In genomic region chr18:48541026-48541746, GRCh38 we compare ENCODE assay signal across 8 cellular contexts. TPM values are rescaled to one million over a fixed set of nuclear protein-coding genes. Genes with fewer than 3 reads are reported as not detected.
DNase-seq lines count a peak whose midpoint lies in the region; ATAC-seq and TF ChIP-seq lines count a peak whose summit lies in the region.

No MANE protein-coding gene starts in this region.

- no peaks in the 10 kb centered on the region for H3K9me3 ChIP-seq in A673 (ENCODE audit: low read depth, low read length, poor library complexity, severe bottlenecking)
- H3K9me3 ChIP-seq in OCI-LY1 (ENCODE audit: low read length) = no peaks in the 10 kb centered on the region

- no peaks in the 10 kb centered on the region for H3K79me2 ChIP-seq in OCI-LY1 (ENCODE audit: insufficient read depth, low read length)

- H3K9ac ChIP-seq in OCI-LY1 (ENCODE audit: low read length) = no peak overlapping the region

- no peaks in the 10 kb centered on the region for H4K20me1 ChIP-seq in OCI-LY1 (ENCODE audit: insufficient read depth, low read length)

- peak overlapping the region; percentile 69 for H3K4me3 Mint-ChIP-seq in activated naive CD8-positive, alpha-beta T cell
- H3K4me3 Mint-ChIP-seq in glutamatergic neuron (ENCODE audit: unreplicated experiment) = peak overlapping the region; percentile 88
- peak overlapping the region; percentile 98 for H3K4me3 Mint-ChIP-seq in neural crest cell

- no peaks in the 10 kb centered on the region for H3K9me3 Mint-ChIP-seq in activated naive CD8-positive, alpha-beta T cell (ENCODE audit: low read depth)
- H3K9me3 Mint-ChIP-seq in glutamatergic neuron (ENCODE audit: unreplicated experiment) (peaks cover 22% of the 10 kb centered on the region), neural crest cell (no peaks in the 10 kb centered on the region)

- H3K4me3 ChIP-seq in A673 (ENCODE audit: low read depth, low read length, poor library complexity, severe bottlenecking) = peak overlapping the region; percentile 81
- peak overlapping the region; percentile 61 for H3K4me3 ChIP-seq in GM12875 (ENCODE audit: low read depth, low read length)
- H3K4me3 ChIP-seq in OCI-LY1 (ENCODE audit: low read depth, low read length, poor library complexity, severe bottlenecking) = peak overlapping the region; percentile 56

- TF ChIP-seq CTCF in A673 (conservative IDR thresholded peaks at IDR 0.05; ENCODE audit: low read depth, low read length) = 0 out of 2 replicates have a peak, but pooled peaks have one; percentile 13
- TF ChIP-seq CTCF in GM12875 (IDR thresholded peaks at IDR 0.05; ENCODE audit: borderline replicate concordance, insufficient read depth, low read depth, low read length) = 0 out of 2 replicates have a peak, but pooled peaks have one; percentile 2
- TF ChIP-seq CTCF in OCI-LY1 (IDR thresholded peaks at IDR 0.05; ENCODE audit: low read length) = no peak
- no peak for TF ChIP-seq CTCF in glutamatergic neuron (IDR thresholded peaks at IDR 0.05; ENCODE audit: partially characterized antibody, unreplicated experiment)
- TF ChIP-seq CTCF in neural crest cell (conservative IDR thresholded peaks at IDR 0.05) = no peak

- peaks cover 15% of the 10 kb centered on the region for H3K4me1 Mint-ChIP-seq in activated naive CD8-positive, alpha-beta T cell (ENCODE audit: low read depth)
- H3K4me1 Mint-ChIP-seq in glutamatergic neuron (ENCODE audit: low read depth, unreplicated experiment) (peaks cover 43% of the 10 kb centered on the region), neural crest cell (peaks cover 42% of the 10 kb centered on the region)

- peaks cover 11% of the 10 kb centered on the region for H3K4me1 ChIP-seq in A673 (ENCODE audit: insufficient read depth, low read length, poor library complexity, severe bottlenecking)
- peaks cover 13% of the 10 kb centered on the region for H3K4me1 ChIP-seq in OCI-LY1 (ENCODE audit: insufficient read depth, low read length, severe bottlenecking)

- peaks cover 8% of the 10 kb centered on the region for H3K27me3 Mint-ChIP-seq in activated naive CD8-positive, alpha-beta T cell
- H3K27me3 Mint-ChIP-seq in glutamatergic neuron (ENCODE audit: unreplicated experiment) (peaks cover 13% of the 10 kb centered on the region), neural crest cell (ENCODE audit: low read depth) (no peaks in the 10 kb centered on the region)

- no peaks in the 10 kb centered on the region for H3K36me3 ChIP-seq in A673 (ENCODE audit: insufficient read depth, low read length, poor library complexity, severe bottlenecking)
- no peaks in the 10 kb centered on the region for H3K36me3 ChIP-seq in OCI-LY1 (ENCODE audit: insufficient read depth, low read length)

- no peak overlapping the region for H2AFZ ChIP-seq in OCI-LY1 (ENCODE audit: low read length)

- H3K27ac Mint-ChIP-seq in activated naive CD8-positive, alpha-beta T cell = no peak overlapping the region
- peak overlapping the region; percentile 95 for H3K27ac Mint-ChIP-seq in glutamatergic neuron (ENCODE audit: unreplicated experiment)
- peak overlapping the region; percentile 19 for H3K27ac Mint-ChIP-seq in neural crest cell (ENCODE audit: unreplicated experiment)

- POLR2A ChIA-PET in A673 (lab: Charles Lee; ENCODE audit: low non-redundant PET) = no interaction called here

- peak; percentile 27 for ATAC-seq in HG03159 (IDR thresholded peaks at IDR 0.05; ENCODE audit: unreplicated experiment)
- ATAC-seq in HG03139 (IDR thresholded peaks at IDR 0.05; ENCODE audit: unreplicated experiment) = no peak

- peak overlapping the region; percentile 22 for H3K27ac ChIP-seq in A673 (ENCODE audit: low read depth, low read length, poor library complexity, severe bottlenecking)
- no peak overlapping the region for H3K27ac ChIP-seq in OCI-LY1 (ENCODE audit: low read depth, low read length, poor library complexity, severe bottlenecking)

- H3K36me3 Mint-ChIP-seq in activated naive CD8-positive, alpha-beta T cell = no peaks in the 10 kb centered on the region
- no peaks in the 10 kb centered on the region for H3K36me3 Mint-ChIP-seq in glutamatergic neuron (ENCODE audit: unreplicated experiment)
- no peaks in the 10 kb centered on the region for H3K36me3 Mint-ChIP-seq in neural crest cell (ENCODE audit: low read depth)

- H3K9me2 ChIP-seq in OCI-LY1 (ENCODE audit: low read depth, low read length) = no peaks in the 10 kb centered on the region

- no peaks in the 10 kb centered on the region for H3K27me3 ChIP-seq in A673 (replicated peaks; ENCODE audit: insufficient read depth, low read depth, low read length, poor library complexity)
- H3K27me3 ChIP-seq in OCI-LY1 (ENCODE audit: insufficient read depth, low read length) = peaks cover 11% of the 10 kb centered on the region; the same call in 1 of the 2 replicates

- CTCF ChIA-PET in A673 (lab: Charles Lee) = no interaction called here

- no TSS peak for BruUV-seq in A673 (replicated peaks; lab: Mats Ljungman, UMichigan)

- intact Hi-C loops in A673 (cut with micrococcal nuclease; ENCODE audit: unreplicated experiment) = no loop called here

- DNase-seq in A673 (ENCODE audit: low spot score) (peak; percentile 50), glutamatergic neuron (peak; percentile 85), neural crest cell (ENCODE audit: low read depth, low spot score) (peak; percentile 55)

- H3K4me2 ChIP-seq in OCI-LY1 (ENCODE audit: low read length) = peak overlapping the region; percentile 76

- H3F3A ChIP-seq in OCI-LY1 (ENCODE audit: insufficient read depth, low read length) = no peaks in the 10 kb centered on the region

RNA-seq across cellular contexts. Expression of gene CTIF, which starts 2.4 kb away (rescaled TPM):
- 23.5 and 29.8 TPM in 2 replicates for total RNA-seq in A673 (2021)
- 137 TPM for total RNA-seq in glutamatergic neuron (ENCODE audit: unreplicated experiment)
- 46.7 and 52.6 TPM in 2 replicates for total RNA-seq in neural crest cell

Comparison
In these comparisons a context has a peak if more than half of its experiments do, and no peak if none do; other contexts are left out.
1. CTCF ChIP-seq: peak in A673 (single experiment) and GM12875 (single experiment); none in OCI-LY1 (single experiment), glutamatergic neuron (single experiment) and neural crest cell (single experiment).
2. Peak in every context shown above with its lines, with median percentiles within 50 percentile points of each other: DNase-seq, H3K4me3 ChIP-seq and H3K4me3 Mint-ChIP-seq.